In the genomic region with DNA sequence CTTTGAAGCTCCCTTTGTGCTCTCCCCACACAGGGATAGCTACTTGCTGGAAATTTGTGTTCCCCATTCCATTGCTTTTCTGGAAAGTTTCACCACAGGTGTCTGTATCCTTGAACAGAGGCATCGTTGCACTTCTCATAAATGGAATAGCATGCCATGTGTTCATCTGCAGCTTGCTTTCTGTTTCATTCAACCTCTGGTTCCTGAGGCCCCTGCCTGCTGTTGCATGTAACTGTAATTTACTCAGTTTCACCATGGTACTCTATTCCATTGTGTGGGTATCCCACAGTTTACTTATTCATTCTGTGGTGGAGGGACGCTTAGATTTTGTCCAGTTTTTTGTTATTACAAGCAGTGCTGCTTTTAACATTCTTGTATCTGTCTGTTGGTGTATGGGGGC, we compare ENCODE assay signal across 1 cellular context.
TF ChIP-seq lines count a peak whose summit lies in the region.

No MANE protein-coding gene starts in this region.

TF ChIP-seq in GM12878, 131 proteins besides CTCF, POLR2A, EP300 and RAD21 (continued from another document):
- TF ChIP-seq, protein P1, sequence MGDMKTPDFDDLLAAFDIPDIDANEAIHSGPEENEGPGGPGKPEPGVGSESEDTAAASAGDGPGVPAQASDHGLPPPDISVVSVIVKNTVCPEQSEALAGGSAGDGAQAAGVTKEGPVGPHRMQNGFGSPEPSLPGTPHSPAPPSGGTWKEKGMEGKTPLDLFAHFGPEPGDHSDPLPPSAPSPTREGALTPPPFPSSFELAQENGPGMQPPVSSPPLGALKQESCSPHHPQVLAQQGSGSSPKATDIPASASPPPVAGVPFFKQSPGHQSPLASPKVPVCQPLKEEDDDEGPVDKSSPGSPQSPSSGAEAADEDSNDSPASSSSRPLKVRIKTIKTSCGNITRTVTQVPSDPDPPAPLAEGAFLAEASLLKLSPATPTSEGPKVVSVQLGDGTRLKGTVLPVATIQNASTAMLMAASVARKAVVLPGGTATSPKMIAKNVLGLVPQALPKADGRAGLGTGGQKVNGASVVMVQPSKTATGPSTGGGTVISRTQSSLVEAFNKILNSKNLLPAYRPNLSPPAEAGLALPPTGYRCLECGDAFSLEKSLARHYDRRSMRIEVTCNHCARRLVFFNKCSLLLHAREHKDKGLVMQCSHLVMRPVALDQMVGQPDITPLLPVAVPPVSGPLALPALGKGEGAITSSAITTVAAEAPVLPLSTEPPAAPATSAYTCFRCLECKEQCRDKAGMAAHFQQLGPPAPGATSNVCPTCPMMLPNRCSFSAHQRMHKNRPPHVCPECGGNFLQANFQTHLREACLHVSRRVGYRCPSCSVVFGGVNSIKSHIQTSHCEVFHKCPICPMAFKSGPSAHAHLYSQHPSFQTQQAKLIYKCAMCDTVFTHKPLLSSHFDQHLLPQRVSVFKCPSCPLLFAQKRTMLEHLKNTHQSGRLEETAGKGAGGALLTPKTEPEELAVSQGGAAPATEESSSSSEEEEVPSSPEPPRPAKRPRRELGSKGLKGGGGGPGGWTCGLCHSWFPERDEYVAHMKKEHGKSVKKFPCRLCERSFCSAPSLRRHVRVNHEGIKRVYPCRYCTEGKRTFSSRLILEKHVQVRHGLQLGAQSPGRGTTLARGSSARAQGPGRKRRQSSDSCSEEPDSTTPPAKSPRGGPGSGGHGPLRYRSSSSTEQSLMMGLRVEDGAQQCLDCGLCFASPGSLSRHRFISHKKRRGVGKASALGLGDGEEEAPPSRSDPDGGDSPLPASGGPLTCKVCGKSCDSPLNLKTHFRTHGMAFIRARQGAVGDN (IDR thresholded peaks at IDR 0.05), result 0 out of 2 replicates have a peak, but pooled peaks have one; percentile 28
- no peak for TF ChIP-seq JUND (IDR thresholded peaks at IDR 0.05; ENCODE audit: low read depth, low read length)
